9 cellular contexts compared by ENCODE assay signal in genomic region chr10:123952099-123952498, GRCh38.
"Had no signal": no experiment of that assay in that cellular context is flagged by ENCODE, and none has a peak within 500 bp of the region (broad histone marks: within the 10 kb centered on the region; RNA-seq: fewer than 3 reads in every experiment).

No MANE protein-coding gene starts in this region.

- H3K27ac ChIP-seq: GM23248, KMS-11 had no signal

- H3K4me1 ChIP-seq: HAP-1 had no signal

- H3K36me3 ChIP-seq: HAP-1 had no signal

- ATAC-seq: HCT116 had no signal

- H3K4me3 ChIP-seq: GM23248, HAP-1 had no signal

- H3K9ac ChIP-seq: GM23248, KMS-11 had no signal

- H2AFZ ChIP-seq: GM23248 had no signal

- H3K4me2 ChIP-seq: KMS-11 had no signal

- DNase-seq: GM23248, GOT3, H7, Karpas-422, KBM-7 had no signal

- H3K9me3 ChIP-seq: HAP-1 had no signal

- FAIRE-seq: HTR-8/SVneo had no signal
